In the genomic region with DNA sequence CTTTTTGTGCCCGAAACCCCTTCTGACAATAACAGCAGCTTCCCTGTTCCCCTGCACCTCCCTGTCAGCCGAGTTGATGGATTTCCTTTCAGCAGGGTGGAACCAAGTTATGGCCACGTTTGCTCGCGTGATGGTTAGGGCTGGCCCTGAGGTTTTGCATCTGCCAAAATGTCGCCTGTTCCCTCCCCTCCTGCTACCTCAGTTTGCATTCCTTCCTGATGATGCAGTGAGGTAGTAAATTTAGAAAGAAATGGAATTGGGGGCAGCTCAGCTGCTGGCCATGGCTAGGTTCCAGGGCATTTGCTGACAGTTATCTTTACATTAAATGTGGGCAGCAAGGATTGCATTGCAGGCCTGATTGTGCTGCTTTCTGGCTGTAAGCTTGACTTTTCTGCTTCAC, we compare ENCODE assay signal across 11 cellular contexts. TPM values are rescaled to one million over a fixed set of nuclear protein-coding genes. Genes with fewer than 3 reads are reported as not detected.
A peak's percentile ranks its signal among the peaks of the same experiment; 100 is the strongest.
DNase-seq lines count a peak whose midpoint lies in the region; ATAC-seq and TF ChIP-seq lines count a peak whose summit lies in the region.
"Had no signal": no experiment of that assay in that cellular context is flagged by ENCODE, and none has a peak within 500 bp of the region (broad histone marks: within the 10 kb centered on the region; RNA-seq: fewer than 3 reads in every experiment).

No MANE protein-coding gene starts in this region.

- H3K4me3 ChIP-seq in AG10803 (ENCODE audit: low read length) (no peak overlapping the region), PC-9 (no peak overlapping the region), esophagus muscularis mucosa (peak overlapping the region in 3 of 4 donors; percentile 0 to 15 (median 3)), suprapubic skin (no peak overlapping the region), right lobe of liver (no peak overlapping the region)

- H3K27ac Mint-ChIP-seq in neural crest cell (ENCODE audit: unreplicated experiment), result peak overlapping the region; percentile 88

- intact Hi-C loops in PC-9 (cut with micrococcal nuclease; ENCODE audit: unreplicated experiment), result no loop called here
- intact Hi-C loops in esophagus muscularis mucosa (cut with DNase I), result no loop called here
- intact Hi-C loops in right lobe of liver (cut with DNase I), result no loop called here

- no peaks in the 10 kb centered on the region for H3K27me3 Mint-ChIP-seq in neural crest cell (ENCODE audit: low read depth)

- no peak overlapping the region for H3K4me3 Mint-ChIP-seq in neural crest cell

- H3K4me1 Mint-ChIP-seq in neural crest cell, result peaks cover 39% of the 10 kb centered on the region

- no peaks in the 10 kb centered on the region for H3K9me2 ChIP-seq in PC-9 (ENCODE audit: insufficient read depth)

- peak overlapping the region; percentile 58 for H3K27ac ChIP-seq in PC-9
- H3K27ac ChIP-seq in esophagus muscularis mucosa (replicated peaks in 1 of 4), result peak overlapping the region; percentile 73 to 82 (median 80)
- no peak overlapping the region for H3K27ac ChIP-seq in suprapubic skin
- no peak overlapping the region for H3K27ac ChIP-seq in right lobe of liver

- H3K9me3 Mint-ChIP-seq in neural crest cell, result no peaks in the 10 kb centered on the region

- H3K36me3 Mint-ChIP-seq in neural crest cell (ENCODE audit: low read depth), result no peaks in the 10 kb centered on the region

- DNase-seq in AG10803 (ENCODE audit: low read depth), result peak; percentile 67
- DNase-seq in PC-9, result no peak
- no peak for DNase-seq in esophagus muscularis mucosa (ENCODE audit: extremely low spot score)
- DNase-seq in neural crest cell (ENCODE audit: low read depth, low spot score), result no peak
- no peak for DNase-seq in GM19238 (ENCODE audit: insufficient read length, low spot score)
- no peak for DNase-seq in suprapubic skin (ENCODE audit: low spot score in 2 of 2)
- no peak for DNase-seq in right lobe of liver
- DNase-seq: head of caudate nucleus, NCI-H1417 treated with DMSO at 0.1 percent for 48 hours, SHP77 treated with DMSO at 0.1 percent for 48 hours had no signal

- H3K9me3 ChIP-seq in PC-9 (ENCODE audit: insufficient read depth, low read depth) (no peaks in the 10 kb centered on the region), esophagus muscularis mucosa (no peaks in the 10 kb centered on the region), suprapubic skin (no peaks in the 10 kb centered on the region), right lobe of liver (no peaks in the 10 kb centered on the region)

- BruUV-seq in PC-9 (replicated peaks; lab: Mats Ljungman, UMichigan), result no TSS peak

- TF ChIP-seq CTCF in AG10803 (conservative IDR thresholded peaks at IDR 0.05; ENCODE audit: low read length) (no peak), PC-9 (conservative IDR thresholded peaks at IDR 0.05) (no peak), esophagus muscularis mucosa (IDR thresholded peaks at IDR 0.05) (no peak), neural crest cell (conservative IDR thresholded peaks at IDR 0.05) (no peak), suprapubic skin (IDR thresholded peaks at IDR 0.05) (no peak), right lobe of liver (IDR thresholded peaks at IDR 0.05) (no peak)

- no peak overlapping the region for H2AFZ ChIP-seq in PC-9

- no peak for TF ChIP-seq POLR2A in esophagus muscularis mucosa (IDR thresholded peaks at IDR 0.05; ENCODE audit: low read depth)
- TF ChIP-seq POLR2A in suprapubic skin (IDR thresholded peaks at IDR 0.05), result no peak
- no peak for TF ChIP-seq POLR2A in right lobe of liver (IDR thresholded peaks at IDR 0.05)

- peaks cover 20% of the 10 kb centered on the region for H4K20me1 ChIP-seq in PC-9 (ENCODE audit: insufficient read depth)

- H3K36me3 ChIP-seq in PC-9 (ENCODE audit: low read depth), result 0 out of 2 replicates have a peak, but pooled peaks cover 8% of the 10 kb centered on the region
- peaks cover 0 to 2% (median 0%) of the 10 kb centered on the region in 4 donors for H3K36me3 ChIP-seq in esophagus muscularis mucosa
- no peaks in the 10 kb centered on the region for H3K36me3 ChIP-seq in suprapubic skin
- peaks cover 0 to 1% (median 0%) of the 10 kb centered on the region in 4 donors for H3K36me3 ChIP-seq in right lobe of liver

- H3K27me3 ChIP-seq in PC-9 (ENCODE audit: insufficient read depth, low read depth), result no peaks in the 10 kb centered on the region
- no peaks in the 10 kb centered on the region for H3K27me3 ChIP-seq in esophagus muscularis mucosa
- no peaks in the 10 kb centered on the region for H3K27me3 ChIP-seq in suprapubic skin
- no peaks in the 10 kb centered on the region for H3K27me3 ChIP-seq in right lobe of liver

- CTCF ChIA-PET in PC-9 (lab: Charles Lee), result interaction anchor here (0.6 kb wide), 1 partner anchor 9 kb away, joined by 10 read pairs; no protein-coding TSS in a partner anchor

- H3K4me2 ChIP-seq in PC-9, result peak overlapping the region; percentile 27; the same call in 1 of the 2 replicates

- peaks cover 8% of the 10 kb centered on the region; the same call in 1 of the 2 replicates for H3F3A ChIP-seq in PC-9 (ENCODE audit: insufficient read depth, low read depth)

- TF ChIP-seq EP300 in esophagus muscularis mucosa (IDR thresholded peaks at IDR 0.05) (no peak), suprapubic skin (IDR thresholded peaks at IDR 0.05) (no peak)

- H3K4me1 ChIP-seq in PC-9 (replicated peaks; ENCODE audit: insufficient read depth), result peaks cover 27% of the 10 kb centered on the region
- peaks cover 86 to 95% (median 91%) of the 10 kb centered on the region in 4 donors for H3K4me1 ChIP-seq in esophagus muscularis mucosa
- peaks cover 65% of the 10 kb centered on the region for H3K4me1 ChIP-seq in suprapubic skin
- peaks cover 0 to 45% (median 18%) of the 10 kb centered on the region in 4 donors for H3K4me1 ChIP-seq in right lobe of liver

- POLR2A ChIA-PET in PC-9 (lab: Charles Lee; ENCODE audit: unreplicated experiment), result interaction anchor here (0.6 kb wide), 1 partner anchor 243 kb away, joined by 3 read pairs; no protein-coding TSS in a partner anchor

- WGBS in esophagus muscularis mucosa, result no CpG with 5 or more reads among the region's 6 CpGs
- 33% methylated on average over 6 of the region's 6 CpGs for WGBS in suprapubic skin
- WGBS in right lobe of liver (ENCODE audit: insufficient coverage, low coverage, low lambda C conversion rate, missing lambda C conversion rate), result 40% methylated on average over 4 of the region's 6 CpGs

- H3K79me2 ChIP-seq in PC-9 (ENCODE audit: low read depth), result peaks cover 92% of the 10 kb centered on the region

- ATAC-seq in GM18868 (IDR thresholded peaks at IDR 0.05; ENCODE audit: unreplicated experiment) (no peak), right lobe of liver (no peak)

RNA-seq across cellular contexts. Expression of a gene that starts 13.2 kb away (rescaled TPM):
- total RNA-seq in PC-9 (2021) (32.4 and 32.9 TPM in 2 replicates), esophagus muscularis mucosa (10 to 100 TPM; 14.6 to 36.1 (median 29.2) TPM), neural crest cell (41.8 and 44.4 TPM in 2 replicates), suprapubic skin (10 to 100 TPM; 16.6 to 55.4 (median 26.3) TPM), right lobe of liver (10 to 100 TPM; 23.4 to 47.7 (median 31.0) TPM)

Comparison
In these comparisons a context has a peak if more than half of its experiments do, and no peak if none do; other contexts are left out.
1. H3K4me3 ChIP-seq: peak in esophagus muscularis mucosa (3 of 4); none in AG10803 (single experiment), PC-9 (single experiment), suprapubic skin (single experiment) and right lobe of liver (0 of 3).
2. H3K27ac ChIP-seq: peak in PC-9 (single experiment) and esophagus muscularis mucosa (4 of 4); none in suprapubic skin (single experiment) and right lobe of liver (0 of 3).